ENCODE assay signal across 28 cellular contexts in the genomic region with DNA sequence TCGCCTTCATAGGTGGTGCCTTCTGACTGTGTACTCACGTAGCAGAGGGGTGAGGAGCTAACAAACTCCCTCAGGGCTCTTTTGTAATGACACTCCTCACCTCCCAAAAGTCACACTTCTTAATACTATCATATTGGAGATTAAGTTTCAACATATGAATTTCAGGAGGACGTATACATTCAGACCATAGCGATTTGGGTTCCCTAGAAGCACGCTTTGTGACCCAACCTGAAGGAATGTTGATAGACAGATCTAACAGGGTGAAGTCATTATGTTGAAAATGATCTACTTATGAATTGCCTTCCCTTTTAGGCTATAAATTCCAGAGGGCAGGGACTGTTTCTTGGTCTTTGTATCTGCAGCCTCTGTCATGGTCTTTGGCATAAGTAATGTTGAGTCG. TPM values are rescaled to one million over a fixed set of nuclear protein-coding genes. Genes with fewer than 3 reads are reported as not detected.
DNase-seq lines count a peak whose midpoint lies in the region; ATAC-seq, FAIRE-seq and TF ChIP-seq lines count a peak whose summit lies in the region.
"Had no signal": no experiment of that assay in that cellular context is flagged by ENCODE, and none has a peak within 500 bp of the region (broad histone marks: within the 10 kb centered on the region; RNA-seq: fewer than 3 reads in every experiment).

No MANE protein-coding gene starts in this region.

- POLR2A ChIA-PET in PC-9 (lab: Charles Lee; ENCODE audit: unreplicated experiment) = no interaction called here

- H3K4me1 ChIP-seq in PC-9 (replicated peaks; ENCODE audit: insufficient read depth) (peaks cover 19% of the 10 kb centered on the region), foreskin keratinocyte (peaks cover 4% of the 10 kb centered on the region), gastrocnemius medialis (peaks cover 0 to 25% of the 10 kb centered on the region in 2 donors)

- no peaks in the 10 kb centered on the region for H4K20me1 ChIP-seq in PC-9 (ENCODE audit: insufficient read depth)

- H3F3A ChIP-seq in PC-9 (ENCODE audit: insufficient read depth, low read depth) = peaks cover 13% of the 10 kb centered on the region; the same call in 1 of the 2 replicates

- no peak for TF ChIP-seq POLR2A in gastrocnemius medialis (IDR thresholded peaks at IDR 0.05)

- no peak overlapping the region for H2AFZ ChIP-seq in PC-9

- peak overlapping the region; percentile 61 for H3K4me2 ChIP-seq in PC-9
- H3K4me2 ChIP-seq: SK-N-SH had no signal

- in situ Hi-C loops in gastrocnemius medialis (cut with MboI; ENCODE audit: low sequenced_read_pairs in 4 of 4) = no loop called here

- H3K27ac ChIP-seq in PC-9 (peak overlapping the region; percentile 59), foreskin keratinocyte (no peak overlapping the region), gastrocnemius medialis (peak overlapping the region; percentile 92 to 95 (median 93))
- H3K27ac ChIP-seq: 22Rv1 had no signal

- H3K27me3 ChIP-seq in PC-9 (ENCODE audit: insufficient read depth, low read depth) (no peaks in the 10 kb centered on the region), foreskin keratinocyte (peaks cover 2% of the 10 kb centered on the region), gastrocnemius medialis (no peaks in the 10 kb centered on the region)
- H3K27me3 ChIP-seq: MG63 had no signal

- H3K9me3 ChIP-seq in PC-9 (ENCODE audit: insufficient read depth, low read depth) = no peaks in the 10 kb centered on the region
- no peaks in the 10 kb centered on the region for H3K9me3 ChIP-seq in gastrocnemius medialis
- H3K9me3 ChIP-seq: MG63, SK-N-SH had no signal

- H3K9me2 ChIP-seq in PC-9 (ENCODE audit: insufficient read depth) = no peaks in the 10 kb centered on the region
- H3K9me2 ChIP-seq: SK-N-SH had no signal

- DNase-seq in NCI-H146 (lab: John Stamatoyannopoulos, UW) (peak; percentile 18), NCI-H146 treated with DMSO at 0.1 percent for 48 hours (lab: John Stamatoyannopoulos, UW; ENCODE audit: unreplicated experiment) (no peak), PC-9 (peak; percentile 12 to 82), foreskin keratinocyte (peak; percentile 36 to 83), gastrocnemius medialis (no peak), RCC 7860 (ENCODE audit: low spot score) (no peak)
- DNase-seq: ACHN; Calu3; DMS79 treated with DMSO at 0.1 percent for 48 hours; GF-D8; KG1; MG63; NCI-H1105 treated with DMSO at 0.1 percent for 48 hours; NCI-H1694; NCI-H2029 treated with DMSO at 0.1 percent for 48 hours; NCI-H446 treated with DMSO at 0.1 percent for 48 hours; NCI-H526; NCI-H82; NK-92 treated with Interleukin-12 subunit alpha and Interleukin-12 subunit beta, amount 100 ng/mL, for 24 hours; SK-N-SH had no signal

- H3K4me3 ChIP-seq in PC-9 (no peak overlapping the region), gastrocnemius medialis (no peak overlapping the region)
- H3K4me3 ChIP-seq: MG63 had no signal

- CTCF ChIA-PET in PC-9 (lab: Charles Lee) = no interaction called here

- no peaks in the 10 kb centered on the region for H3K79me2 ChIP-seq in PC-9 (ENCODE audit: low read depth)

- intact Hi-C loops in PC-9 (cut with micrococcal nuclease; ENCODE audit: unreplicated experiment) (no loop called here), gastrocnemius medialis (cut with DNase I; ENCODE audit: low total_unique reads) (loop anchor here (5.0 kb wide), 2 partner anchors 51 to 96 kb away; partner anchors contain the start of gene SMPX)

- BruUV-seq in PC-9 (replicated peaks; lab: Mats Ljungman, UMichigan) = no TSS peak

- no peak for TF ChIP-seq CTCF in PC-9 (conservative IDR thresholded peaks at IDR 0.05)
- no peak for TF ChIP-seq CTCF in foreskin keratinocyte (conservative IDR thresholded peaks at IDR 0.05)
- TF ChIP-seq CTCF in gastrocnemius medialis (IDR thresholded peaks at IDR 0.05 in 4 of 5, conservative IDR thresholded peaks at IDR 0.05 in 1 of 5) = no peak

- FAIRE-seq in RCC 7860 (lab: Jason Lieb, UNC) = no peak
- FAIRE-seq: GM12891, H54 had no signal

- ATAC-seq in foreskin keratinocyte (peak; percentile 82), gastrocnemius medialis (no peak), GM19324 (IDR thresholded peaks at IDR 0.05; ENCODE audit: low FRiP score, unreplicated experiment) (no peak), HG03280 (IDR thresholded peaks at IDR 0.05; ENCODE audit: unreplicated experiment) (no peak)
- ATAC-seq: Panc1 had no signal

- no peaks in the 10 kb centered on the region for H3K36me3 ChIP-seq in PC-9 (ENCODE audit: low read depth)
- H3K36me3 ChIP-seq in gastrocnemius medialis = no peaks in the 10 kb centered on the region
- H3K36me3 ChIP-seq: MG63 had no signal

RNA-seq across cellular contexts. Expression of gene KLHL34, which starts 3.2 kb away (rescaled TPM):
- total RNA-seq in PC-9 (2021) (0.18 TPM in 1 of 2 replicates, not detected in the other), foreskin keratinocyte (0.07 and 0.11 TPM in 2 replicates), gastrocnemius medialis (1 to 10 TPM; 2.2 to 6.2 (median 3.4) TPM)
- 0.03 and 0.06 TPM in 2 replicates for polyA plus RNA-seq in foreskin keratinocyte
- total RNA-seq: HT1080 had no signal
- polyA plus RNA-seq: BJ, SK-N-SH had no signal

Comparison
In these comparisons a context has a peak if more than half of its experiments do, and no peak if none do; other contexts are left out.
1. DNase-seq: peak in NCI-H146 (single experiment), PC-9 (2 of 2) and foreskin keratinocyte (2 of 2); none in NCI-H146 treated with DMSO at 0.1 percent for 48 hours (single experiment), gastrocnemius medialis (0 of 2) and RCC 7860 (single experiment).